In genomic region chr15:34588046-34588674, GRCh38 we compare ENCODE assay signal across 8 cellular contexts. TPM values are rescaled to one million over a fixed set of nuclear protein-coding genes. Genes with fewer than 3 reads are reported as not detected.
DNase-seq lines count a peak whose midpoint lies in the region; ATAC-seq and TF ChIP-seq lines count a peak whose summit lies in the region.

No MANE protein-coding gene starts in this region.

- H2AFZ ChIP-seq in PC-9: no peak overlapping the region
- H2AFZ ChIP-seq in neuron (ENCODE audit: low read depth, low read length): peak overlapping the region; percentile 82

- H3K79me2 ChIP-seq in PC-9 (ENCODE audit: low read depth): no peaks in the 10 kb centered on the region

- H3K36me3 ChIP-seq in PC-9 (ENCODE audit: low read depth) (no peaks in the 10 kb centered on the region), neuron (ENCODE audit: insufficient read depth, low read length) (no peaks in the 10 kb centered on the region), upper lobe of right lung (no peaks in the 10 kb centered on the region)

- no peak overlapping the region for H3K4me2 ChIP-seq in PC-9

- ATAC-seq in GM18511 (IDR thresholded peaks at IDR 0.05; ENCODE audit: unreplicated experiment) (peak; percentile 52), upper lobe of right lung (peak; percentile 74)

- no peaks in the 10 kb centered on the region for H3F3A ChIP-seq in PC-9 (ENCODE audit: insufficient read depth, low read depth)

- DNase-seq in AG09319 (ENCODE audit: extremely low read depth, low read depth) (peak; percentile 54), HuH-7 (ENCODE audit: low spot score) (peak; percentile 49), PC-9 (peak in 1 of 2 experiments; percentile 44), fibroblast of peridontal ligament (ENCODE audit: extremely low read depth) (peak; percentile 91), upper lobe of right lung (no peak)
- DNase-seq in activated T-helper 1 cell treated with anti-CD3 and anti-CD28 coated beads, Interleukin-2, amount 50 U/mL, for 16 hours (ENCODE audit: low read depth in 1 of 2, low spot score in 1 of 2): peak; percentile 31 to 37

- peak; percentile 79 for TF ChIP-seq CTCF in AG09319 (IDR thresholded peaks at IDR 0.05; ENCODE audit: low read depth, low read length)
- peak; percentile 84 for TF ChIP-seq CTCF in PC-9 (conservative IDR thresholded peaks at IDR 0.05)
- peak; percentile 81 for TF ChIP-seq CTCF in upper lobe of right lung (IDR thresholded peaks at IDR 0.05)

- no peak overlapping the region for H3K4me3 ChIP-seq in PC-9
- H3K4me3 ChIP-seq in neuron (ENCODE audit: low read length): peak overlapping the region; percentile 34
- peak overlapping the region; percentile 31 for H3K4me3 ChIP-seq in upper lobe of right lung

- H3K4me1 ChIP-seq in PC-9 (replicated peaks; ENCODE audit: insufficient read depth) (no peaks in the 10 kb centered on the region), neuron (ENCODE audit: insufficient read depth, low read length) (peaks cover 8% of the 10 kb centered on the region), upper lobe of right lung (peaks cover 6% of the 10 kb centered on the region)

- BruUV-seq in PC-9 (replicated peaks; lab: Mats Ljungman, UMichigan): TSS peak; percentile 90

- no peaks in the 10 kb centered on the region for H3K9me2 ChIP-seq in PC-9 (ENCODE audit: insufficient read depth)

- H3K9me3 ChIP-seq in PC-9 (ENCODE audit: insufficient read depth, low read depth): no peaks in the 10 kb centered on the region
- H3K9me3 ChIP-seq in neuron (ENCODE audit: low read length): no peaks in the 10 kb centered on the region
- H3K9me3 ChIP-seq in upper lobe of right lung: no peaks in the 10 kb centered on the region

- H3K27ac ChIP-seq in PC-9 (no peak overlapping the region), upper lobe of right lung (no peak overlapping the region)

- H4K20me1 ChIP-seq in PC-9 (ENCODE audit: insufficient read depth): no peaks in the 10 kb centered on the region

- H3K27me3 ChIP-seq in PC-9 (ENCODE audit: insufficient read depth, low read depth) (no peaks in the 10 kb centered on the region), neuron (ENCODE audit: insufficient read depth, low read length) (no peaks in the 10 kb centered on the region), upper lobe of right lung (no peaks in the 10 kb centered on the region)

- intact Hi-C loops in PC-9 (cut with micrococcal nuclease; ENCODE audit: unreplicated experiment) (loop anchor here (1.0 to 5.0 kb wide), 3 partner anchors 478 to 851 kb away; no protein-coding TSS in a partner anchor), upper lobe of right lung (cut with DNase I) (no loop called here)

- POLR2A ChIA-PET in PC-9 (lab: Charles Lee; ENCODE audit: unreplicated experiment): no interaction called here

- CTCF ChIA-PET in PC-9 (lab: Charles Lee): interaction anchor here (0.7 kb wide), 2 partner anchors 377 to 478 kb away, joined by 5 to 7 read pairs; no protein-coding TSS in a partner anchor

RNA-seq across cellular contexts. Expression of gene GOLGA8B, which starts 4.7 kb away (rescaled TPM):
- total RNA-seq in PC-9 (2021) (67.3 and 77.8 TPM in 2 replicates), upper lobe of right lung (56.0 TPM)
